Comparison of ENCODE assay signal across 8 cellular contexts in the genomic region with DNA sequence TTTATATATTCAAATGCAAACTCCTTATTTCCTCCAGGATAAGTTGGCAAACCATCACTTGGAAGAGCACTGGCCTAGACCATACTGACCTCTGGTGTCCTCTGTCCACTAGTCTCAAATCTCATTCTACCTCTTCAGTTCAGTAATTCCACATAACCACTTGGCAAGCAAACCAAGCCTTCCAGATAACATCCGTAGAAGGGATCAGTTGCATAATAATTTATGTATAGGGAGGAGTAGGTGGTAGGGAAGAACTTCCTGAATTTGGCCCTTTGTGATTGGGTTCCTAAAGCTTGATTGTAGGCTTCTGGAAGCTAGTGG. TPM values are rescaled to one million over a fixed set of nuclear protein-coding genes. Genes with fewer than 3 reads are reported as not detected.
DNase-seq lines count a peak whose midpoint lies in the region; ATAC-seq and TF ChIP-seq lines count a peak whose summit lies in the region.

No MANE protein-coding gene starts in this region.

- intact Hi-C loops in activated T-helper 1 cell treated with anti-CD3 and anti-CD28 coated beads, Interleukin-12 subunit alpha, Interleukin-12 subunit beta, Interleukin-2, Interleukin-4 antibody, amounts not matched to agents 30 ng/mL and 10 ng/mL and 1 ng/mL, durations not matched to agents 14 hours and 24 hours and 36 hours (cut with micrococcal nuclease): loop anchor here (2.0 kb wide), 1 partner anchor 17 kb away; no protein-coding TSS in a partner anchor
- intact Hi-C loops in Right ventricle myocardium superior (cut with DNase I): no loop called here

- TF ChIP-seq CTCF in GM13977 (IDR thresholded peaks at IDR 0.05; ENCODE audit: extremely low read depth, insufficient read depth, missing control alignments) (peak; percentile 3), retinal pigment epithelial cell (conservative IDR thresholded peaks at IDR 0.05; ENCODE audit: low read depth, low read length) (peak; percentile 17), glutamatergic neuron (IDR thresholded peaks at IDR 0.05; ENCODE audit: partially characterized antibody, unreplicated experiment) (no peak)

- H3K9me3 Mint-ChIP-seq in activated T-helper 1 cell treated with anti-CD3 and anti-CD28 coated beads, Interleukin-12 subunit alpha, Interleukin-12 subunit beta, Interleukin-2, Interleukin-4 antibody, amounts not matched to agents 30 ng/mL and 10 ng/mL and 1 ng/mL, durations not matched to agents 14 hours and 24 hours and 36 hours: no peaks in the 10 kb centered on the region
- H3K9me3 Mint-ChIP-seq in glutamatergic neuron (ENCODE audit: unreplicated experiment): no peaks in the 10 kb centered on the region

- H3K4me1 Mint-ChIP-seq in activated T-helper 1 cell treated with anti-CD3 and anti-CD28 coated beads, Interleukin-12 subunit alpha, Interleukin-12 subunit beta, Interleukin-2, Interleukin-4 antibody, amounts not matched to agents 30 ng/mL and 10 ng/mL and 1 ng/mL, durations not matched to agents 14 hours and 24 hours and 36 hours (ENCODE audit: low read depth): peaks cover 48% of the 10 kb centered on the region
- H3K4me1 Mint-ChIP-seq in glutamatergic neuron (ENCODE audit: low read depth, unreplicated experiment): peaks cover 6% of the 10 kb centered on the region

- in situ Hi-C loops in GM13977 (cut with MboI; ENCODE audit: low pct_unique_long_range_greater_than_20kb, low sequenced_read_pairs, unreplicated experiment): no loop called here

- ATAC-seq in Right ventricle myocardium superior (ENCODE audit: poor library complexity) (peak; percentile 89), HG02642 (IDR thresholded peaks at IDR 0.05; ENCODE audit: poor library complexity, unreplicated experiment) (no peak), GM18519 (IDR thresholded peaks at IDR 0.05; ENCODE audit: low FRiP score, unreplicated experiment) (no peak)

- no peak for DNase-seq in GM13977 (ENCODE audit: low spot score)
- DNase-seq in activated T-helper 1 cell treated with anti-CD3 and anti-CD28 coated beads, Interleukin-12 subunit alpha, Interleukin-12 subunit beta, Interleukin-2, Interleukin-4 antibody, amounts not matched to agents 30 ng/mL and 10 ng/mL and 1 ng/mL, durations not matched to agents 14 hours and 24 hours and 36 hours (ENCODE audit: low spot score): no peak
- DNase-seq in Right ventricle myocardium superior: no peak
- DNase-seq in retinal pigment epithelial cell (ENCODE audit: low read depth): peak; percentile 32
- DNase-seq in glutamatergic neuron: no peak
- no peak for DNase-seq in activated CD4-positive, alpha-beta T cell treated with anti-CD3 and anti-CD28 coated beads, Interleukin-2, amount 50 U/mL, for 4 hours

- H3K36me3 Mint-ChIP-seq in activated T-helper 1 cell treated with anti-CD3 and anti-CD28 coated beads, Interleukin-12 subunit alpha, Interleukin-12 subunit beta, Interleukin-2, Interleukin-4 antibody, amounts not matched to agents 30 ng/mL and 10 ng/mL and 1 ng/mL, durations not matched to agents 14 hours and 24 hours and 36 hours (ENCODE audit: low read depth): peaks cover 40% of the 10 kb centered on the region
- no peaks in the 10 kb centered on the region for H3K36me3 Mint-ChIP-seq in glutamatergic neuron (ENCODE audit: unreplicated experiment)

- no peak overlapping the region for H3K4me3 ChIP-seq in retinal pigment epithelial cell (ENCODE audit: low read length)

- no peak overlapping the region for H3K4me3 Mint-ChIP-seq in activated T-helper 1 cell treated with anti-CD3 and anti-CD28 coated beads, Interleukin-12 subunit alpha, Interleukin-12 subunit beta, Interleukin-2, Interleukin-4 antibody, amounts not matched to agents 30 ng/mL and 10 ng/mL and 1 ng/mL, durations not matched to agents 14 hours and 24 hours and 36 hours
- H3K4me3 Mint-ChIP-seq in glutamatergic neuron (ENCODE audit: unreplicated experiment): no peak overlapping the region

- no peaks in the 10 kb centered on the region for H3K27me3 Mint-ChIP-seq in activated T-helper 1 cell treated with anti-CD3 and anti-CD28 coated beads, Interleukin-12 subunit alpha, Interleukin-12 subunit beta, Interleukin-2, Interleukin-4 antibody, amounts not matched to agents 30 ng/mL and 10 ng/mL and 1 ng/mL, durations not matched to agents 14 hours and 24 hours and 36 hours (ENCODE audit: insufficient read depth)
- H3K27me3 Mint-ChIP-seq in glutamatergic neuron (ENCODE audit: unreplicated experiment): no peaks in the 10 kb centered on the region

- peak overlapping the region; percentile 11 for H3K27ac Mint-ChIP-seq in activated T-helper 1 cell treated with anti-CD3 and anti-CD28 coated beads, Interleukin-12 subunit alpha, Interleukin-12 subunit beta, Interleukin-2, Interleukin-4 antibody, amounts not matched to agents 30 ng/mL and 10 ng/mL and 1 ng/mL, durations not matched to agents 14 hours and 24 hours and 36 hours
- H3K27ac Mint-ChIP-seq in glutamatergic neuron (ENCODE audit: unreplicated experiment): no peak overlapping the region

RNA-seq across cellular contexts. Expression of gene WAC, which starts 55.0 kb away (rescaled TPM):
- total RNA-seq in activated T-helper 1 cell treated with anti-CD3 and anti-CD28 coated beads, Interleukin-12 subunit alpha, Interleukin-12 subunit beta, Interleukin-2, Interleukin-4 antibody, amounts not matched to agents 30 ng/mL and 10 ng/mL and 1 ng/mL, durations not matched to agents 14 hours and 24 hours and 36 hours: 130 and 135 TPM in 2 replicates
- 92.9 TPM for total RNA-seq in Right ventricle myocardium superior
- 121 TPM for total RNA-seq in glutamatergic neuron (ENCODE audit: unreplicated experiment)
